Comparison of ENCODE assay signal across 22 cellular contexts in genomic region chr12:120350576-120351350, GRCh38. TPM values are rescaled to one million over a fixed set of nuclear protein-coding genes. Genes with fewer than 3 reads are reported as not detected.
DNase-seq lines count a peak whose midpoint lies in the region; ATAC-seq and TF ChIP-seq lines count a peak whose summit lies in the region.
"Had no signal": no experiment of that assay in that cellular context is flagged by ENCODE, and none has a peak within 500 bp of the region (broad histone marks: within the 10 kb centered on the region; RNA-seq: fewer than 3 reads in every experiment).

No MANE protein-coding gene starts in this region.

- peak; percentile 84 for ATAC-seq in mucosa of descending colon
- ATAC-seq in GM19328 (IDR thresholded peaks at IDR 0.05; ENCODE audit: unreplicated experiment), result no peak
- no peak for ATAC-seq in HG03095 (IDR thresholded peaks at IDR 0.05; ENCODE audit: unreplicated experiment)
- ATAC-seq: activated CD8-positive, alpha-beta memory T cell treated with anti-CD3 and anti-CD28 coated beads, Interleukin-2, amount 10 ng/mL, durations not matched to agents 7 days and 5 days; gastrocnemius medialis; left ventricle myocardium superior; naive thymus-derived CD4-positive, alpha-beta T cell; psoas muscle; stimulated activated effector memory CD8-positive, alpha-beta T cell treated with anti-CD3 and anti-CD28 coated beads, Interleukin-12 subunit alpha, Interleukin-12 subunit beta, amount 100 ng/mL, for 72 hours had no signal

- H3K4me1 ChIP-seq in mucosa of descending colon (ENCODE audit: low read depth) (no peaks in the 10 kb centered on the region), SJCRH30 (no peaks in the 10 kb centered on the region)
- no peaks in the 10 kb centered on the region for H3K4me1 ChIP-seq in effector memory CD4-positive, alpha-beta T cell (ENCODE audit: control insufficient read depth, insufficient read depth, low read length, poor library complexity, severe bottlenecking)
- H3K4me1 ChIP-seq: gastrocnemius medialis, psoas muscle had no signal

- TF ChIP-seq CTCF in brain (conservative IDR thresholded peaks at IDR 0.05) (no peak), mucosa of descending colon (IDR thresholded peaks at IDR 0.05) (no peak)

- H3K36me3 ChIP-seq in mucosa of descending colon (ENCODE audit: low read depth) (no peaks in the 10 kb centered on the region), SJCRH30 (no peaks in the 10 kb centered on the region)
- H3K36me3 ChIP-seq in effector memory CD4-positive, alpha-beta T cell (ENCODE audit: control insufficient read depth, insufficient read depth, low read length), result no peaks in the 10 kb centered on the region
- H3K36me3 ChIP-seq: gastrocnemius medialis had no signal

- H3K9me3 Mint-ChIP-seq in brain, result no peaks in the 10 kb centered on the region
- H3K9me3 Mint-ChIP-seq: naive thymus-derived CD4-positive, alpha-beta T cell; stimulated activated effector memory CD8-positive, alpha-beta T cell treated with anti-CD3 and anti-CD28 coated beads, Interleukin-12 subunit alpha, Interleukin-12 subunit beta, amount 100 ng/mL, for 72 hours; type B pancreatic cell had no signal

- no peak overlapping the region for H3K27ac ChIP-seq in SJCRH30
- no peak overlapping the region for H3K27ac ChIP-seq in effector memory CD4-positive, alpha-beta T cell (ENCODE audit: insufficient read depth, low read length, poor library complexity, severe bottlenecking)
- H3K27ac ChIP-seq: gastrocnemius medialis, psoas muscle, SK-N-MC had no signal

- H3K27me3 ChIP-seq in SJCRH30, result no peaks in the 10 kb centered on the region
- no peaks in the 10 kb centered on the region for H3K27me3 ChIP-seq in effector memory CD4-positive, alpha-beta T cell (replicated peaks; ENCODE audit: control insufficient read depth, insufficient read depth, low read length, poor library complexity, severe bottlenecking)

- H3K4me1 Mint-ChIP-seq in brain, result no peaks in the 10 kb centered on the region
- H3K4me1 Mint-ChIP-seq: activated CD8-positive, alpha-beta memory T cell treated with anti-CD3 and anti-CD28 coated beads, Interleukin-2, amount 10 ng/mL, durations not matched to agents 7 days and 5 days; naive thymus-derived CD4-positive, alpha-beta T cell; stimulated activated effector memory CD8-positive, alpha-beta T cell treated with anti-CD3 and anti-CD28 coated beads, Interleukin-12 subunit alpha, Interleukin-12 subunit beta, amount 100 ng/mL, for 72 hours had no signal

- H3K27ac Mint-ChIP-seq in brain, result peak overlapping the region in 4 of 5 experiments; percentile 50 to 84 (median 66)
- H3K27ac Mint-ChIP-seq: activated CD8-positive, alpha-beta memory T cell treated with anti-CD3 and anti-CD28 coated beads, Interleukin-2, amount 10 ng/mL, durations not matched to agents 7 days and 5 days; naive thymus-derived CD4-positive, alpha-beta T cell; stimulated activated effector memory CD8-positive, alpha-beta T cell treated with anti-CD3 and anti-CD28 coated beads, Interleukin-12 subunit alpha, Interleukin-12 subunit beta, amount 100 ng/mL, for 72 hours; type B pancreatic cell had no signal

- H3K9me3 ChIP-seq in mucosa of descending colon (no peaks in the 10 kb centered on the region), SJCRH30 (replicated peaks) (no peaks in the 10 kb centered on the region)
- H3K9me3 ChIP-seq in effector memory CD4-positive, alpha-beta T cell (ENCODE audit: control insufficient read depth, low read length), result no peaks in the 10 kb centered on the region
- H3K9me3 ChIP-seq: gastrocnemius medialis, psoas muscle had no signal

- H3K4me3 ChIP-seq in mucosa of descending colon (no peak overlapping the region), SJCRH30 (no peak overlapping the region)
- H3K4me3 ChIP-seq in effector memory CD4-positive, alpha-beta T cell (ENCODE audit: insufficient read depth, low read depth, low read length, poor library complexity, severe bottlenecking), result no peak overlapping the region
- H3K4me3 ChIP-seq: gastrocnemius medialis, psoas muscle, SK-N-MC had no signal

- H3K4me3 Mint-ChIP-seq in brain, result no peak overlapping the region
- H3K4me3 Mint-ChIP-seq: activated CD8-positive, alpha-beta memory T cell treated with anti-CD3 and anti-CD28 coated beads, Interleukin-2, amount 10 ng/mL, durations not matched to agents 7 days and 5 days; naive thymus-derived CD4-positive, alpha-beta T cell; stimulated activated effector memory CD8-positive, alpha-beta T cell treated with anti-CD3 and anti-CD28 coated beads, Interleukin-12 subunit alpha, Interleukin-12 subunit beta, amount 100 ng/mL, for 72 hours; type B pancreatic cell had no signal

- H3K27me3 Mint-ChIP-seq in brain, result no peaks in the 10 kb centered on the region
- H3K27me3 Mint-ChIP-seq: type B pancreatic cell had no signal

- H3K36me3 Mint-ChIP-seq in brain, result peaks cover 57% of the 10 kb centered on the region
- H3K36me3 Mint-ChIP-seq: activated CD8-positive, alpha-beta memory T cell treated with anti-CD3 and anti-CD28 coated beads, Interleukin-2, amount 10 ng/mL, durations not matched to agents 7 days and 5 days; naive thymus-derived CD4-positive, alpha-beta T cell; stimulated activated effector memory CD8-positive, alpha-beta T cell treated with anti-CD3 and anti-CD28 coated beads, Interleukin-12 subunit alpha, Interleukin-12 subunit beta, amount 100 ng/mL, for 72 hours had no signal

- peak; percentile 23 for DNase-seq in COLO668 (lab: John Stamatoyannopoulos, UW; ENCODE audit: unreplicated experiment)
- peak; percentile 72 for DNase-seq in NCI-H2196 (lab: John Stamatoyannopoulos, UW; ENCODE audit: unreplicated experiment)
- DNase-seq in mucosa of descending colon, result no peak
- DNase-seq in SJCRH30, result no peak
- no peak for DNase-seq in effector memory CD4-positive, alpha-beta T cell
- DNase-seq: activated CD8-positive, alpha-beta memory T cell treated with anti-CD3 and anti-CD28 coated beads, Interleukin-2, amount 10 ng/mL, durations not matched to agents 7 days and 5 days; activated effector memory CD4-positive, alpha-beta T cell treated with anti-CD3 and anti-CD28 coated beads, Interleukin-2, amount 50 U/mL, for 16 hours; cortex of kidney; gastrocnemius medialis; GF-D8; left ventricle myocardium superior; naive thymus-derived CD4-positive, alpha-beta T cell; NCI-H1436 treated with DMSO at 0.1 percent for 48 hours; NCI-H524; psoas muscle had no signal

- intact Hi-C loops in mucosa of descending colon (cut with DNase I, micrococcal nuclease), result loop anchor here in 1 of 2 donors (5.0 kb wide), 1 partner anchor 82 kb away; no protein-coding TSS in a partner anchor

RNA-seq across cellular contexts. Expression of gene MSI1, which starts 18.2 kb away (rescaled TPM):
- 69.7 TPM for polyA plus RNA-seq in brain (ENCODE audit: insufficient read depth, low read depth, low replicate concordance)
- total RNA-seq in mucosa of descending colon, result 1 to 10 TPM; 3.7 to 6.3 (median 3.8) TPM
- total RNA-seq in SJCRH30 (2014; rRNA removed; shearing (Covaris generic)), result 4.8 and 5.4 TPM in 2 replicates
- total RNA-seq: LHCN-M2; naive thymus-derived CD4-positive, alpha-beta T cell had no signal
- polyA plus RNA-seq: naive thymus-derived CD4-positive, alpha-beta T cell had no signal

RNA-seq across cellular contexts. Expression of gene PLA2G1B, which starts 23.2 kb away (rescaled TPM):
- not detected for polyA plus RNA-seq in brain (ENCODE audit: insufficient read depth, low read depth, low replicate concordance)
- not detected for total RNA-seq in mucosa of descending colon
- not detected in 2 replicates for total RNA-seq in SJCRH30 (2014; rRNA removed; shearing (Covaris generic))
- total RNA-seq: activated CD8-positive, alpha-beta memory T cell treated with anti-CD3 and anti-CD28 coated beads, Interleukin-2, amount 10 ng/mL, durations not matched to agents 7 days and 5 days; gastrocnemius medialis; left ventricle myocardium superior; LHCN-M2 had no signal

RNA-seq across cellular contexts. Expression of gene SIRT4, which starts 48.6 kb away (rescaled TPM):
- 2.0 TPM for polyA plus RNA-seq in brain (ENCODE audit: insufficient read depth, low read depth, low replicate concordance)
- 1 to 10 TPM in 2 of 3 donors, under 1 TPM in 1; 0.53 to 3.9 (median 2.8) TPM for total RNA-seq in mucosa of descending colon
- 4.0 and 5.5 TPM in 2 replicates for total RNA-seq in SJCRH30 (2014; rRNA removed; shearing (Covaris generic))

RNA-seq across cellular contexts. Expression of gene RNU4-1, which starts 57.7 kb away (rescaled TPM):
- polyA plus RNA-seq in brain (ENCODE audit: insufficient read depth, low read depth, low replicate concordance), result not detected
- total RNA-seq in mucosa of descending colon, result 1,000 to 10,000 TPM; 2,217 to 4,015 (median 3,130) TPM
- under 0.01 TPM in 2 replicates for total RNA-seq in SJCRH30 (2014; rRNA removed; shearing (Covaris generic))
- total RNA-seq: LHCN-M2 had no signal
- polyA plus RNA-seq: naive thymus-derived CD4-positive, alpha-beta T cell; psoas muscle had no signal

RNA-seq across cellular contexts. Expression of gene RNU4-2, which starts 59.1 kb away (rescaled TPM):
- polyA plus RNA-seq in brain (ENCODE audit: insufficient read depth, low read depth, low replicate concordance), result not detected
- over 10,000 TPM in 2 of 3 donors, 1,000 to 10,000 TPM in 1; 4,682 to 17,144 (median 13,566) TPM for total RNA-seq in mucosa of descending colon
- under 0.01 TPM in 1 of 2 replicates, not detected in the other for total RNA-seq in SJCRH30 (2014; rRNA removed; shearing (Covaris generic))
- total RNA-seq: LHCN-M2 had no signal
- polyA plus RNA-seq: naive thymus-derived CD4-positive, alpha-beta T cell; psoas muscle had no signal

Comparison
In these comparisons a context has a peak if more than half of its experiments do, and no peak if none do; other contexts are left out.
1. DNase-seq: peak in COLO668 (single experiment) and NCI-H2196 (single experiment); none in mucosa of descending colon (0 of 3), SJCRH30 (0 of 2) and effector memory CD4-positive, alpha-beta T cell (0 of 3).